ENCODE assay signal across 30 cellular contexts in genomic region chr7:133382775-133383559, GRCh38.
"Had no signal": no experiment of that assay in that cellular context is flagged by ENCODE, and none has a peak within 500 bp of the region (broad histone marks: within the 10 kb centered on the region; RNA-seq: fewer than 3 reads in every experiment).

No MANE protein-coding gene starts in this region.

- H3K4me1 ChIP-seq: ascending aorta, foreskin keratinocyte had no signal

- ATAC-seq: activated naive CD4-positive, alpha-beta T cell treated with anti-CD3 and anti-CD28 coated beads, Interleukin-2, amount 50 U/mL, for 72 hours; activated T-cell treated with anti-CD3 and anti-CD28 coated beads, Interleukin-2, amount 50 U/mL, for 72 hours; effector memory CD8-positive, alpha-beta T cell; foreskin keratinocyte; gastrocnemius medialis; WTC11 had no signal

- FAIRE-seq: bronchial epithelial cell, colon had no signal

- DNase-seq: activated CD4-positive, alpha-beta memory T cell treated with anti-CD3 and anti-CD28 coated beads, Interleukin-2, amount 10 ng/mL, durations not matched to agents 7 days and 5 days; activated CD4-positive, alpha-beta T cell treated with anti-CD3 and anti-CD28 coated beads for 1 hour; activated CD4-positive, alpha-beta T cell treated with anti-CD3 and anti-CD28 coated beads for 4 hours; activated CD4-positive, alpha-beta T cell treated with anti-CD3 and anti-CD28 coated beads, Interleukin-2, amount 10 ng/mL, durations not matched to agents 7 days and 5 days; activated CD4-positive, alpha-beta T cell treated with anti-CD3 and anti-CD28 coated beads, Interleukin-2, amount 50 U/mL, for 4 hours; activated CD8-positive, alpha-beta memory T cell treated with anti-CD3 and anti-CD28 coated beads, Interleukin-2, amount 50 U/mL, for 48 hours; activated gamma-delta T cell; activated naive CD4-positive, alpha-beta T cell; activated naive CD4-positive, alpha-beta T cell treated with anti-CD3 and anti-CD28 coated beads, Interleukin-2, amount 10 ng/mL, durations not matched to agents 7 days and 5 days; activated naive CD8-positive, alpha-beta T cell treated with anti-CD3 and anti-CD28 coated beads, Interleukin-2, amount 10 ng/mL, durations not matched to agents 7 days and 5 days; activated T-cell treated with anti-CD3 and anti-CD28 coated beads for 4 hours; activated T-cell treated with anti-CD3 and anti-CD28 coated beads, Interleukin-2, amount 50 U/mL, for 24 hours; activated T-cell treated with anti-CD3 and anti-CD28 coated beads, Interleukin-2, amount 50 U/mL, for 72 hours; brain microvascular endothelial cell; cortex of kidney; dermis blood vessel endothelial cell; effector CD4-positive, alpha-beta T cell; effector memory CD8-positive, alpha-beta T cell; erythroblast; foreskin keratinocyte; gastrocnemius medialis; glutamatergic neuron; T-helper 2 cell had no signal

- H3K4me3 ChIP-seq: ascending aorta, esophagus muscularis mucosa, gastrocnemius medialis had no signal

- H3K36me3 ChIP-seq: ascending aorta, brain microvascular endothelial cell, esophagus muscularis mucosa, gastrocnemius medialis had no signal

- H3K27ac ChIP-seq: ascending aorta, brain microvascular endothelial cell, esophagus muscularis mucosa, foreskin keratinocyte, gastrocnemius medialis, VCaP had no signal

- H3K9me3 ChIP-seq: ascending aorta, esophagus muscularis mucosa, gastrocnemius medialis had no signal

- H3K27me3 ChIP-seq: ascending aorta, brain microvascular endothelial cell, esophagus muscularis mucosa, foreskin keratinocyte, gastrocnemius medialis had no signal
